ENCODE assay signal across 1 cellular context in genomic region chr22:24727218-24727851, GRCh38.
TF ChIP-seq lines count a peak whose summit lies in the region.

No MANE protein-coding gene starts in this region.

TF ChIP-seq in K562, 482 proteins besides CTCF, POLR2A, EP300 and RAD21 (continued from another document and continues in another):
- TF ChIP-seq ZNF318 (IDR thresholded peaks at IDR 0.05; ENCODE audit: borderline replicate concordance in 1 of 2, low read depth in 1 of 2) (0 out of 4 replicates have a peak, but pooled peaks of 1 of the 2 experiments have one; percentile 24), LEF1 (IDR thresholded peaks at IDR 0.05) (peak; percentile 35; the same call in 1 of the 2 replicates), ZBTB9 (CRISPR knock-in tag; IDR thresholded peaks at IDR 0.05) (0 out of 2 replicates have a peak, but pooled peaks have one; percentile 38), CREM (IDR thresholded peaks at IDR 0.05; ENCODE audit: low read depth) (peak; percentile 30; the same call in 1 of the 2 replicates), IFI16 (CRISPR knock-in tag; IDR thresholded peaks at IDR 0.05) (no peak), KDM1A (IDR thresholded peaks at IDR 0.05) (peak; percentile 90 to 91), FOS (IDR thresholded peaks at IDR 0.05; ENCODE audit: extremely low read depth, insufficient read length) (peak; percentile 36), MTA3 (IDR thresholded peaks at IDR 0.05; ENCODE audit: borderline replicate concordance) (no peak), RHOXF2B (CRISPR knock-in tag; conservative IDR thresholded peaks at IDR 0.05) (no peak), ZNF707 (CRISPR knock-in tag; conservative IDR thresholded peaks at IDR 0.05) (no peak), ARID3A (IDR thresholded peaks at IDR 0.05; ENCODE audit: borderline replicate concordance, low read depth, low read length) (no peak; the same call in 1 of the 2 replicates), POLR2AphosphoS2 (IDR thresholded peaks at IDR 0.05; ENCODE audit: low read length) (no peak), TSC22D4 (tag; IDR thresholded peaks at IDR 0.05) (no peak), CBFA2T2 (conservative IDR thresholded peaks at IDR 0.05) (peak; percentile 81), KAT2B (IDR thresholded peaks at IDR 0.05; ENCODE audit: low read depth, low read length) (no peak), MBD1 (CRISPR knock-in tag; IDR thresholded peaks at IDR 0.05) (no peak), ZNF766 (CRISPR knock-in tag; conservative IDR thresholded peaks at IDR 0.05) (peak; percentile 73; the same call in 1 of the 2 replicates), CREB5 (CRISPR knock-in tag; IDR thresholded peaks at IDR 0.05) (no peak), SMAD1 (IDR thresholded peaks at IDR 0.05; ENCODE audit: low read depth, low read length, partially characterized antibody) (no peak), MBD2 (IDR thresholded peaks at IDR 0.05; ENCODE audit: borderline replicate concordance, low read depth) (no peak), STAT5A (IDR thresholded peaks at IDR 0.05; ENCODE audit: borderline replicate concordance, low read length) (peak; percentile 62; the same call in 1 of the 2 replicates), TFAP4 (CRISPR knock-in tag; IDR thresholded peaks at IDR 0.05; ENCODE audit: borderline replicate concordance) (peak; percentile 15; the same call in 1 of the 2 replicates), HLTF (IDR thresholded peaks at IDR 0.05) (0 out of 2 replicates have a peak, but pooled peaks have one; percentile 41), NFATC3 (IDR thresholded peaks at IDR 0.05) (peak; percentile 82; the same call in 1 of the 2 replicates), ETV1 (tag; conservative IDR thresholded peaks at IDR 0.05; ENCODE audit: low read depth) (no peak), MNT (conservative IDR thresholded peaks at IDR 0.05) (0 out of 4 replicates have a peak, but pooled peaks of 1 of the 2 experiments have one; percentile 10), NCOR1 (IDR thresholded peaks at IDR 0.05) (peak; percentile 54), POLR3G (IDR thresholded peaks at IDR 0.05; ENCODE audit: extremely low read depth, insufficient read length, insufficient replicate concordance) (no peak), CTCFL (IDR thresholded peaks at IDR 0.05; ENCODE audit: borderline replicate concordance, insufficient read depth, low read depth, low read length, poor library complexity, severe bottlenecking) (no peak), RBM17 (IDR thresholded peaks at IDR 0.05; ENCODE audit: borderline replicate concordance, low read depth, low read length) (no peak), ZNF780A (CRISPR knock-in tag; IDR thresholded peaks at IDR 0.05) (no peak), ZNF143 (CRISPR knock-in tag; IDR thresholded peaks at IDR 0.05) (no peak)
